In genomic region chr1:12052008-12052573, GRCh38 we compare ENCODE assay signal across 8 cellular contexts. TPM values are rescaled to one million over a fixed set of nuclear protein-coding genes. Genes with fewer than 3 reads are reported as not detected.
A peak's percentile ranks its signal among the peaks of the same experiment; 100 is the strongest.
DNase-seq lines count a peak whose midpoint lies in the region; ATAC-seq, FAIRE-seq and TF ChIP-seq lines count a peak whose summit lies in the region.

No MANE protein-coding gene starts in this region.

- no peak overlapping the region for H3K4me3 Mint-ChIP-seq in activated CD4-positive, alpha-beta T cell treated with anti-CD3 and anti-CD28 coated beads, Interleukin-2, amount 10 ng/mL, durations not matched to agents 7 days and 5 days
- H3K4me3 Mint-ChIP-seq in activated T-cell treated with anti-CD3 and anti-CD28 coated beads, Interleukin-2, amount 50 U/mL, for 72 hours = peak overlapping the region; percentile 58 to 76

- H3F3A ChIP-seq in GM23248 (ENCODE audit: insufficient read depth) = no peaks in the 10 kb centered on the region

- no peaks in the 10 kb centered on the region for H3K9me3 Mint-ChIP-seq in activated CD4-positive, alpha-beta T cell treated with anti-CD3 and anti-CD28 coated beads, Interleukin-2, amount 10 ng/mL, durations not matched to agents 7 days and 5 days
- H3K9me3 Mint-ChIP-seq in activated T-cell treated with anti-CD3 and anti-CD28 coated beads, Interleukin-2, amount 50 U/mL, for 72 hours = no peaks in the 10 kb centered on the region

- H3K9me2 ChIP-seq in GM23248 (ENCODE audit: insufficient read depth) = no peaks in the 10 kb centered on the region

- H3K27ac ChIP-seq in GM23248 (no peak overlapping the region), right atrium auricular region (peak overlapping the region; percentile 29 to 57)

- no peaks in the 10 kb centered on the region for H3K27me3 Mint-ChIP-seq in activated CD4-positive, alpha-beta T cell treated with anti-CD3 and anti-CD28 coated beads, Interleukin-2, amount 10 ng/mL, durations not matched to agents 7 days and 5 days
- no peaks in the 10 kb centered on the region for H3K27me3 Mint-ChIP-seq in activated T-cell treated with anti-CD3 and anti-CD28 coated beads, Interleukin-2, amount 50 U/mL, for 72 hours (ENCODE audit: low read depth)

- no peak overlapping the region for H3K4me3 ChIP-seq in GM23248
- no peak overlapping the region for H3K4me3 ChIP-seq in right atrium auricular region

- H3K4me2 ChIP-seq in GM23248 (ENCODE audit: unreplicated experiment) = peak overlapping the region; percentile 41

- peaks cover 6% of the 10 kb centered on the region for H3K4me1 ChIP-seq in GM23248 (ENCODE audit: insufficient read depth)
- H3K4me1 ChIP-seq in right atrium auricular region = peaks cover 0 to 22% of the 10 kb centered on the region in 2 donors

- peak overlapping the region; percentile 41 for H3K27ac Mint-ChIP-seq in activated CD4-positive, alpha-beta T cell treated with anti-CD3 and anti-CD28 coated beads, Interleukin-2, amount 10 ng/mL, durations not matched to agents 7 days and 5 days
- H3K27ac Mint-ChIP-seq in activated T-cell treated with anti-CD3 and anti-CD28 coated beads, Interleukin-2, amount 50 U/mL, for 72 hours = peak overlapping the region; percentile 69

- peak; percentile 19 to 45 for ATAC-seq in activated T-cell treated with anti-CD3 and anti-CD28 coated beads, Interleukin-2, amount 50 U/mL, for 72 hours (replicated peaks in 1 of 2)

- no peak overlapping the region; the same call in 1 of the 2 replicates for H3K9ac ChIP-seq in GM23248

- CTCF ChIA-PET in activated CD4-positive, alpha-beta T cell treated with anti-CD3 and anti-CD28 coated beads, Interleukin-2, amount 10 ng/mL, durations not matched to agents 7 days and 5 days (lab: Charles Lee) = interaction anchor here (0.7 to 2.1 kb wide), 9 partner anchors 11 to 41 kb away, joined by 3 to 11 read pairs (median 5); partner anchors contain the start of genes MIIP and TNFRSF8

- DNase-seq in activated CD4-positive, alpha-beta T cell treated with anti-CD3 and anti-CD28 coated beads, Interleukin-2, amount 10 ng/mL, durations not matched to agents 7 days and 5 days = no peak
- no peak for DNase-seq in activated CD4-positive, alpha-beta T cell treated with anti-CD3 and anti-CD28 coated beads, Interleukin-2, amount 50 U/mL, for 1 hour
- DNase-seq in GM23248 (peak; percentile 95), HTR-8/SVneo (ENCODE audit: insufficient read length, low spot score) (peak; percentile 89), right atrium auricular region (ENCODE audit: low spot score) (peak; percentile 81), NCI-H2081 (lab: John Stamatoyannopoulos, UW) (no peak)
- DNase-seq in activated T-cell treated with anti-CD3 and anti-CD28 coated beads, Interleukin-2, amount 50 U/mL, for 72 hours = peak; percentile 62 to 78
- peak; percentile 11 for DNase-seq in stimulated activated CD4-positive, alpha-beta T cell treated with anti-CD3 and anti-CD28 coated beads, Interleukin-4, amount 100 ng/mL, for 1 hour

- no peaks in the 10 kb centered on the region for H3K36me3 ChIP-seq in GM23248 (ENCODE audit: low read depth)
- H3K36me3 ChIP-seq in right atrium auricular region = no peaks in the 10 kb centered on the region

- in situ Hi-C loops in GM23248 (cut with MboI) = no loop called here

- H3K36me3 Mint-ChIP-seq in activated CD4-positive, alpha-beta T cell treated with anti-CD3 and anti-CD28 coated beads, Interleukin-2, amount 10 ng/mL, durations not matched to agents 7 days and 5 days (ENCODE audit: low read depth) = no peaks in the 10 kb centered on the region
- H3K36me3 Mint-ChIP-seq in activated T-cell treated with anti-CD3 and anti-CD28 coated beads, Interleukin-2, amount 50 U/mL, for 72 hours (ENCODE audit: insufficient read depth in 2 of 2) = peaks cover 2% of the 10 kb centered on the region in 2 donors

- peaks cover 27% of the 10 kb centered on the region for H3K4me1 Mint-ChIP-seq in activated CD4-positive, alpha-beta T cell treated with anti-CD3 and anti-CD28 coated beads, Interleukin-2, amount 10 ng/mL, durations not matched to agents 7 days and 5 days
- peaks cover 55% of the 10 kb centered on the region for H3K4me1 Mint-ChIP-seq in activated T-cell treated with anti-CD3 and anti-CD28 coated beads, Interleukin-2, amount 50 U/mL, for 72 hours (ENCODE audit: low read depth)

- POLR2A ChIA-PET in activated CD4-positive, alpha-beta T cell treated with anti-CD3 and anti-CD28 coated beads, Interleukin-2, amount 10 ng/mL, durations not matched to agents 7 days and 5 days (lab: Charles Lee) = interaction anchor here (0.8 to 1.6 kb wide), 2 partner anchors 33 to 143 kb away, joined by 4 to 5 read pairs; partner anchors contain the start of gene MIIP

- WGBS in GM23248 (ENCODE audit: low coverage in 1 of 2, low lambda C conversion rate in 2 of 2, missing lambda C conversion rate in 2 of 2), 2 experiments = 10 to 11% methylated on average over 9 of the region's 9 CpGs

- TF ChIP-seq CTCF in right atrium auricular region (IDR thresholded peaks at IDR 0.05) = no peak

- FAIRE-seq in HTR-8/SVneo (lab: Jason Lieb, UNC) = peak; percentile 59

- H3K9me3 ChIP-seq in GM23248 (ENCODE audit: low read depth) (no peaks in the 10 kb centered on the region), right atrium auricular region (no peaks in the 10 kb centered on the region)

- peak overlapping the region; percentile 66 for H2AFZ ChIP-seq in GM23248

- H4K20me1 ChIP-seq in GM23248 (ENCODE audit: insufficient read depth) = no peaks in the 10 kb centered on the region

- H3K79me2 ChIP-seq in GM23248 (ENCODE audit: insufficient read depth) = no peaks in the 10 kb centered on the region

- H3K27me3 ChIP-seq in GM23248 (replicated peaks; ENCODE audit: insufficient read depth) (no peaks in the 10 kb centered on the region), right atrium auricular region (no peaks in the 10 kb centered on the region)

RNA-seq across cellular contexts. Expression of gene TNFRSF8, which starts 11.0 kb away (rescaled TPM):
- 1 to 10 TPM; 6.0 to 6.5 TPM for total RNA-seq in activated CD4-positive, alpha-beta T cell treated with anti-CD3 and anti-CD28 coated beads, Interleukin-2, amount 10 ng/mL, durations not matched to agents 7 days and 5 days
- not detected in 2 replicates for total RNA-seq in GM23248 (2014; rRNA removed; shearing (Covaris generic))
- polyA plus RNA-seq in GM23248 (2016; fragmentation: Nextera tagmentation; extraction: Ambion mirVana) = 0.14 and 0.23 TPM in 2 replicates
- total RNA-seq in activated T-cell treated with anti-CD3 and anti-CD28 coated beads, Interleukin-2, amount 50 U/mL, for 72 hours = 10 to 100 TPM; 39.5 to 63.5 TPM
- 1 to 10 TPM; 3.0 to 6.0 TPM for total RNA-seq in right atrium auricular region

RNA-seq across cellular contexts. Expression of gene MIIP, which starts 32.8 kb away (rescaled TPM):
- total RNA-seq in activated CD4-positive, alpha-beta T cell treated with anti-CD3 and anti-CD28 coated beads, Interleukin-2, amount 10 ng/mL, durations not matched to agents 7 days and 5 days = 10 to 100 TPM; 33.7 to 43.7 TPM
- 21.8 and 26.8 TPM in 2 replicates for total RNA-seq in GM23248 (2014; rRNA removed; shearing (Covaris generic))
- polyA plus RNA-seq in GM23248 (2016; fragmentation: Nextera tagmentation; extraction: Ambion mirVana) = 19.4 and 23.0 TPM in 2 replicates
- 10 to 100 TPM; 67.3 to 80.3 TPM for total RNA-seq in activated T-cell treated with anti-CD3 and anti-CD28 coated beads, Interleukin-2, amount 50 U/mL, for 72 hours
- 10 to 100 TPM; 19.1 to 31.0 TPM for total RNA-seq in right atrium auricular region

Comparison
In these comparisons a context has a peak if more than half of its experiments do, and no peak if none do; other contexts are left out.
1. DNase-seq: peak in GM23248 (single experiment), HTR-8/SVneo (single experiment), activated T-cell treated with anti-CD3 and anti-CD28 coated beads, Interleukin-2, amount 50 U/mL, for 72 hours (2 of 2), right atrium auricular region (single experiment) and stimulated activated CD4-positive, alpha-beta T cell treated with anti-CD3 and anti-CD28 coated beads, Interleukin-4, amount 100 ng/mL, for 1 hour (single experiment); none in activated CD4-positive, alpha-beta T cell treated with anti-CD3 and anti-CD28 coated beads, Interleukin-2, amount 10 ng/mL, durations not matched to agents 7 days and 5 days (single experiment), activated CD4-positive, alpha-beta T cell treated with anti-CD3 and anti-CD28 coated beads, Interleukin-2, amount 50 U/mL, for 1 hour (single experiment) and NCI-H2081 (0 of 2).
2. RNA of gene TNFRSF8, which starts 11.0 kb away (total RNA-seq): 39.5 to 63.5 TPM in activated T-cell treated with anti-CD3 and anti-CD28 coated beads, Interleukin-2, amount 50 U/mL, for 72 hours; 6.0 to 6.5 TPM in activated CD4-positive, alpha-beta T cell treated with anti-CD3 and anti-CD28 coated beads, Interleukin-2, amount 10 ng/mL, durations not matched to agents 7 days and 5 days, 3.0 to 6.0 TPM in right atrium auricular region and not detected in GM23248; every median in the first group is over 4 times any median in the second.